ENCODE assay signal across 19 cellular contexts in genomic region chr1:193432979-193433587, GRCh38.
DNase-seq lines count a peak whose midpoint lies in the region; ATAC-seq and TF ChIP-seq lines count a peak whose summit lies in the region.
"Had no signal": no experiment of that assay in that cellular context is flagged by ENCODE, and none has a peak within 500 bp of the region (broad histone marks: within the 10 kb centered on the region; RNA-seq: fewer than 3 reads in every experiment).

No MANE protein-coding gene starts in this region.

- H3K36me3 Mint-ChIP-seq in endodermal cell (ENCODE audit: low read depth) = peaks cover 2% of the 10 kb centered on the region

- H3K27me3 ChIP-seq in endodermal cell (ENCODE audit: control insufficient read depth, insufficient read depth, low read length, poor library complexity, severe bottlenecking) = no peaks in the 10 kb centered on the region
- H3K27me3 ChIP-seq: BLaER1 had no signal

- no peak overlapping the region for H2AFZ ChIP-seq in OCI-LY7 (ENCODE audit: low read length)

- BruUV-seq in OCI-LY7 (replicated peaks; lab: Mats Ljungman, UMichigan) = no TSS peak

- H4K20me1 ChIP-seq in OCI-LY7 (ENCODE audit: insufficient read depth, low read length) = no peaks in the 10 kb centered on the region
- H4K20me1 ChIP-seq: BLaER1 had no signal

- H3K79me2 ChIP-seq in OCI-LY7 (ENCODE audit: insufficient read depth, low read depth, low read length) = no peaks in the 10 kb centered on the region

- TF ChIP-seq CTCF in OCI-LY7 (conservative IDR thresholded peaks at IDR 0.05; ENCODE audit: low read length) (no peak), endodermal cell (conservative IDR thresholded peaks at IDR 0.05) (no peak)

- POLR2A ChIA-PET in OCI-LY7 (lab: Charles Lee) = no interaction called here

- DNase-seq in DMS53 (lab: John Stamatoyannopoulos, UW) (peak; percentile 11), DMS53 treated with DMSO at 0.1 percent for 48 hours (lab: John Stamatoyannopoulos, UW; ENCODE audit: unreplicated experiment) (no peak), OCI-LY7 (ENCODE audit: low spot score) (peak; percentile 16), endodermal cell (no peak), AG08396 (ENCODE audit: low spot score) (no peak)
- DNase-seq in activated CD4-positive, alpha-beta T cell treated with anti-CD3 and anti-CD28 coated beads for 1 hour = no peak
- DNase-seq: Caco-2; CD4-positive, CD25-positive, alpha-beta regulatory T cell; CD8-positive, alpha-beta T cell; DMS153; DMS79 treated with DMSO at 0.1 percent for 48 hours; GF-D8; GOT3 had no signal

- CTCF ChIA-PET in OCI-LY7 (lab: Charles Lee; ENCODE audit: unreplicated experiment) = no interaction called here

- H3K4me1 Mint-ChIP-seq in endodermal cell = peaks cover under 1% of the 10 kb centered on the region

- intact Hi-C loops in OCI-LY7 (cut with micrococcal nuclease; ENCODE audit: unreplicated experiment) = no loop called here

- H3K4me1 ChIP-seq in OCI-LY7 (ENCODE audit: insufficient read depth, low read length, poor library complexity, severe bottlenecking) (no peaks in the 10 kb centered on the region), endodermal cell (ENCODE audit: control insufficient read depth, insufficient read depth, low read length) (no peaks in the 10 kb centered on the region)
- H3K4me1 ChIP-seq: BLaER1, HAP-1 had no signal

- H3K27ac ChIP-seq in OCI-LY7 (ENCODE audit: low read depth, low read length, poor library complexity, severe bottlenecking) (no peak overlapping the region), endodermal cell (ENCODE audit: low read depth, low read length) (no peak overlapping the region)
- H3K27ac ChIP-seq: 22Rv1, BLaER1, C4-2B had no signal

- peaks cover 22% of the 10 kb centered on the region for H3K9me3 ChIP-seq in OCI-LY7 (ENCODE audit: low read length)
- H3K9me3 ChIP-seq in endodermal cell (ENCODE audit: control insufficient read depth, low read length) = peaks cover 56% of the 10 kb centered on the region
- H3K9me3 ChIP-seq: Caco-2 had no signal

- H3K9me2 ChIP-seq in OCI-LY7 (ENCODE audit: insufficient read depth, low read length) = no peaks in the 10 kb centered on the region

- H3K9ac ChIP-seq in endodermal cell (ENCODE audit: extremely low read depth, low read length, poor library complexity, severe bottlenecking) = no peak overlapping the region
- H3K9ac ChIP-seq: BLaER1 had no signal

- H3K27me3 Mint-ChIP-seq in endodermal cell (ENCODE audit: insufficient read depth) = peaks cover 18% of the 10 kb centered on the region
- H3K27me3 Mint-ChIP-seq: B cell; CD4-positive, CD25-positive, alpha-beta regulatory T cell had no signal

- H3K4me3 Mint-ChIP-seq in endodermal cell = no peak overlapping the region
- H3K4me3 Mint-ChIP-seq: B cell; CD4-positive, CD25-positive, alpha-beta regulatory T cell; CD8-positive, alpha-beta T cell had no signal

- WGBS in endodermal cell (ENCODE audit: insufficient coverage in 1 of 2, insufficient read length in 1 of 2), 2 experiments = 96 to 100% methylated on average over 1 to 3 of the region's 3 CpGs

- no peak overlapping the region for H3K4me3 ChIP-seq in OCI-LY7 (ENCODE audit: low read depth, low read length, poor library complexity, severe bottlenecking)
- H3K4me3 ChIP-seq in endodermal cell (ENCODE audit: low read length) = peak overlapping the region; percentile 65
- H3K4me3 ChIP-seq: BLaER1, HAP-1 had no signal

- no peak overlapping the region for H3K27ac Mint-ChIP-seq in endodermal cell
- H3K27ac Mint-ChIP-seq: B cell; CD4-positive, CD25-positive, alpha-beta regulatory T cell; CD8-positive, alpha-beta T cell had no signal

- H3K36me3 ChIP-seq in OCI-LY7 (ENCODE audit: insufficient read depth, low read length) (no peaks in the 10 kb centered on the region; the same call in 1 of the 2 replicates), endodermal cell (ENCODE audit: control insufficient read depth, insufficient read depth, low read length) (no peaks in the 10 kb centered on the region)
- H3K36me3 ChIP-seq: BLaER1, HAP-1 had no signal

- H3K4me2 ChIP-seq in OCI-LY7 (ENCODE audit: low read length) = no peak overlapping the region
- H3K4me2 ChIP-seq: BLaER1 had no signal

- peaks cover 61% of the 10 kb centered on the region for H3K9me3 Mint-ChIP-seq in endodermal cell

- no peak for ATAC-seq in HG02870 (IDR thresholded peaks at IDR 0.05; ENCODE audit: unreplicated experiment)
- ATAC-seq: CD8-positive, alpha-beta T cell had no signal

Comparison
In these comparisons a context has a peak if more than half of its experiments do, and no peak if none do; other contexts are left out.
1. DNase-seq: peak in DMS53 (single experiment) and OCI-LY7 (single experiment); none in DMS53 treated with DMSO at 0.1 percent for 48 hours (single experiment), endodermal cell (single experiment), activated CD4-positive, alpha-beta T cell treated with anti-CD3 and anti-CD28 coated beads for 1 hour (single experiment) and AG08396 (single experiment).